1 cellular context compared by ENCODE assay signal in the genomic region with DNA sequence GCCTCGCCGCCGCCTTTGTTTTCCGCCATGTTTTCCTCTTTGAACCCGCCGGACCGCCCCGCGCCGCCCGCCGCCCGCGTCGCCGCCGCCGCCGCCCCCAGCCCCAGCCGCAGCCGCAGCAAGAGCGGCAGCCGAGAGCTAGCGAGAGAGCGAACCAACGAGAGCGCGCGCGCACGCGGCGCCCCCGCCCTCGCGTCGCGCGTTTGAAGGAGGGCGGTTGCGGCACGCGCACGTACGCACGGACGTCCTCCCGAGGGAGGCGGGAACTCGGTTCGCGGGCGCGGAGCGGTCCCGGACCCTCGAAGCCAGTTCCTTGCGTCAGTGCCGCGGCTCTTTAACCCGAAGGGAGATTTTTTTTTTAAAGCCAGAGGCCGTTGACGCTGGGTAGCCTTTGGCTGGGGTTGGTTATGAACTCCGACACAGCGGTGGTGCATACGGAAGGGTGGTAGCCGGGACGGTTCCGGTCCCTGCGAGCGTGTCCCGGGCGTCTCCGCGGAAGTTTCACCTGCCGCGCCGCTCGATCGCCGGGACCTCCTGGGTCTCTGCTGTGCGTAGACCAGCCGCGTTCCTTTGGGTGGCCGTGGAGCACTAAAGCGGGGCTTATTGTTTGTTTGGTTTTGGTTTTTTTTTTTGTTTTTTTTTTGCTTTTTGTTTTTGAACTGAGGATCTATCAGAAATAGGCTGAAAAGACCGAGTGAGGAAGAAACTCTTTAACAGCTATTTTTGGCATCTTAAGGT.
TF ChIP-seq lines count a peak whose summit lies in the region.

A gene (minus strand): TSS at position 156 of the 738 bp plus-strand sequence. CDS start 127 bp downstream, at position 29.

TF ChIP-seq in WTC11, 78 proteins besides CTCF, POLR2A, EP300 and RAD21 (continued from another document and continues in another):
- TF ChIP-seq RORB (CRISPR knock-in tag; IDR thresholded peaks at IDR 0.05): no peak
- TF ChIP-seq, protein P1, sequence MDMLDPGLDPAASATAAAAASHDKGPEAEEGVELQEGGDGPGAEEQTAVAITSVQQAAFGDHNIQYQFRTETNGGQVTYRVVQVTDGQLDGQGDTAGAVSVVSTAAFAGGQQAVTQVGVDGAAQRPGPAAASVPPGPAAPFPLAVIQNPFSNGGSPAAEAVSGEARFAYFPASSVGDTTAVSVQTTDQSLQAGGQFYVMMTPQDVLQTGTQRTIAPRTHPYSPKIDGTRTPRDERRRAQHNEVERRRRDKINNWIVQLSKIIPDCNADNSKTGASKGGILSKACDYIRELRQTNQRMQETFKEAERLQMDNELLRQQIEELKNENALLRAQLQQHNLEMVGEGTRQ (CRISPR knock-in tag; IDR thresholded peaks at IDR 0.05): peak; percentile 66
- TF ChIP-seq, protein P2, sequence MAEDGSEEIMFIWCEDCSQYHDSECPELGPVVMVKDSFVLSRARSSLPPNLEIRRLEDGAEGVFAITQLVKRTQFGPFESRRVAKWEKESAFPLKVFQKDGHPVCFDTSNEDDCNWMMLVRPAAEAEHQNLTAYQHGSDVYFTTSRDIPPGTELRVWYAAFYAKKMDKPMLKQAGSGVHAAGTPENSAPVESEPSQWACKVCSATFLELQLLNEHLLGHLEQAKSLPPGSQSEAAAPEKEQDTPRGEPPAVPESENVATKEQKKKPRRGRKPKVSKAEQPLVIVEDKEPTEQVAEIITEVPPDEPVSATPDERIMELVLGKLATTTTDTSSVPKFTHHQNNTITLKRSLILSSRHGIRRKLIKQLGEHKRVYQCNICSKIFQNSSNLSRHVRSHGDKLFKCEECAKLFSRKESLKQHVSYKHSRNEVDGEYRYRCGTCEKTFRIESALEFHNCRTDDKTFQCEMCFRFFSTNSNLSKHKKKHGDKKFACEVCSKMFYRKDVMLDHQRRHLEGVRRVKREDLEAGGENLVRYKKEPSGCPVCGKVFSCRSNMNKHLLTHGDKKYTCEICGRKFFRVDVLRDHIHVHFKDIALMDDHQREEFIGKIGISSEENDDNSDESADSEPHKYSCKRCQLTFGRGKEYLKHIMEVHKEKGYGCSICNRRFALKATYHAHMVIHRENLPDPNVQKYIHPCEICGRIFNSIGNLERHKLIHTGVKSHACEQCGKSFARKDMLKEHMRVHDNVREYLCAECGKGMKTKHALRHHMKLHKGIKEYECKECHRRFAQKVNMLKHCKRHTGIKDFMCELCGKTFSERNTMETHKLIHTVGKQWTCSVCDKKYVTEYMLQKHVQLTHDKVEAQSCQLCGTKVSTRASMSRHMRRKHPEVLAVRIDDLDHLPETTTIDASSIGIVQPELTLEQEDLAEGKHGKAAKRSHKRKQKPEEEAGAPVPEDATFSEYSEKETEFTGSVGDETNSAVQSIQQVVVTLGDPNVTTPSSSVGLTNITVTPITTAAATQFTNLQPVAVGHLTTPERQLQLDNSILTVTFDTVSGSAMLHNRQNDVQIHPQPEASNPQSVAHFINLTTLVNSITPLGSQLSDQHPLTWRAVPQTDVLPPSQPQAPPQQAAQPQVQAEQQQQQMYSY (CRISPR knock-in tag; IDR thresholded peaks at IDR 0.05): no peak
- TF ChIP-seq ESRRA (CRISPR knock-in tag; IDR thresholded peaks at IDR 0.05; ENCODE audit: borderline replicate concordance): peak; percentile 53; the same call in 1 of the 2 replicates
- TF ChIP-seq SMAD4 (CRISPR knock-in tag; IDR thresholded peaks at IDR 0.05): no peak
- TF ChIP-seq CREM (CRISPR knock-in tag; IDR thresholded peaks at IDR 0.05): no peak
- TF ChIP-seq TP53 (CRISPR knock-in tag; IDR thresholded peaks at IDR 0.05): no peak; the same call in 1 of the 2 replicates
- TF ChIP-seq NR1H2 (CRISPR knock-in tag; IDR thresholded peaks at IDR 0.05): no peak
- TF ChIP-seq, protein P3, sequence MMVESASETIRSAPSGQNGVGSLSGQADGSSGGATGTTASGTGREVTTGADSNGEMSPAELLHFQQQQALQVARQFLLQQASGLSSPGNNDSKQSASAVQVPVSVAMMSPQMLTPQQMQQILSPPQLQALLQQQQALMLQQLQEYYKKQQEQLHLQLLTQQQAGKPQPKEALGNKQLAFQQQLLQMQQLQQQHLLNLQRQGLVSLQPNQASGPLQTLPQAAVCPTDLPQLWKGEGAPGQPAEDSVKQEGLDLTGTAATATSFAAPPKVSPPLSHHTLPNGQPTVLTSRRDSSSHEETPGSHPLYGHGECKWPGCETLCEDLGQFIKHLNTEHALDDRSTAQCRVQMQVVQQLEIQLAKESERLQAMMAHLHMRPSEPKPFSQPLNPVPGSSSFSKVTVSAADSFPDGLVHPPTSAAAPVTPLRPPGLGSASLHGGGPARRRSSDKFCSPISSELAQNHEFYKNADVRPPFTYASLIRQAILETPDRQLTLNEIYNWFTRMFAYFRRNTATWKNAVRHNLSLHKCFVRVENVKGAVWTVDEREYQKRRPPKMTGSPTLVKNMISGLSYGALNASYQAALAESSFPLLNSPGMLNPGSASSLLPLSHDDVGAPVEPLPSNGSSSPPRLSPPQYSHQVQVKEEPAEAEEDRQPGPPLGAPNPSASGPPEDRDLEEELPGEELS (CRISPR knock-in tag; IDR thresholded peaks at IDR 0.05): peak; percentile 91
- TF ChIP-seq, protein P4, sequence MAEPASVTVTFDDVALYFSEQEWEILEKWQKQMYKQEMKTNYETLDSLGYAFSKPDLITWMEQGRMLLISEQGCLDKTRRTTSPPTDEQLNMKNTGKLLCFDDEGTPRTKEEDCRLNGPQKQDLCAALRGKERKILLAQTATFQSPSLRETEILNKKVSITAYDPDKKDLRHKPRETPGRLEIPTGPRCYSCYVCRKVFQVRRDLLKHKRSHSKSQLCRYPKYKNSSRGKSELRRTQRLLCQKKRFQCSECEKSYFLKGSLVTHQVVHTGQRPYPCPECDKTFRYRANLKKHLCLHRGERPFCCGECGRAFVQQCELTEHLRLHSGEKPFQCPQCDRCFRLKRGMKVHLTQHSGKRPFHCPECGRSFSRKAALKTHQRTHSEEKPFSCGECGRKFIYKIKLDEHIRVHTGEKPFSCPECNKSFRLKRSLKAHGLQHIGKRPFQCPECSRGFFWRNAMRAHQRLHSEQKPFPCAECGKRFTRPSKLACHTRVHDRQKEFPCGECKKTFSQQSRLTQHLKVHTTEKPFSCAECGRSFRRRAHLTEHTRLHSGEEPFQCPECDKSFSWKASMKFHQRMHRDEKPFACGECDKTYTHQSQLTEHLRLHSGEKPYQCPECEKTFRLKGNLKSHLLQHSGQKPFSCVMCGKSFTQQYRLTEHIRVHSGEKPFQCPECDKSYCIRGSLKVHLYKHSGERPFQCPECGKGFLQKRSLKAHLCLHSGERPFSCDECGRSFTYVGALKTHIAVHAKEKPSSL (CRISPR knock-in tag; conservative IDR thresholded peaks at IDR 0.05): no peak
- TF ChIP-seq GABPB1 (CRISPR knock-in tag; IDR thresholded peaks at IDR 0.05): peak; percentile 84
- TF ChIP-seq, protein P5, sequence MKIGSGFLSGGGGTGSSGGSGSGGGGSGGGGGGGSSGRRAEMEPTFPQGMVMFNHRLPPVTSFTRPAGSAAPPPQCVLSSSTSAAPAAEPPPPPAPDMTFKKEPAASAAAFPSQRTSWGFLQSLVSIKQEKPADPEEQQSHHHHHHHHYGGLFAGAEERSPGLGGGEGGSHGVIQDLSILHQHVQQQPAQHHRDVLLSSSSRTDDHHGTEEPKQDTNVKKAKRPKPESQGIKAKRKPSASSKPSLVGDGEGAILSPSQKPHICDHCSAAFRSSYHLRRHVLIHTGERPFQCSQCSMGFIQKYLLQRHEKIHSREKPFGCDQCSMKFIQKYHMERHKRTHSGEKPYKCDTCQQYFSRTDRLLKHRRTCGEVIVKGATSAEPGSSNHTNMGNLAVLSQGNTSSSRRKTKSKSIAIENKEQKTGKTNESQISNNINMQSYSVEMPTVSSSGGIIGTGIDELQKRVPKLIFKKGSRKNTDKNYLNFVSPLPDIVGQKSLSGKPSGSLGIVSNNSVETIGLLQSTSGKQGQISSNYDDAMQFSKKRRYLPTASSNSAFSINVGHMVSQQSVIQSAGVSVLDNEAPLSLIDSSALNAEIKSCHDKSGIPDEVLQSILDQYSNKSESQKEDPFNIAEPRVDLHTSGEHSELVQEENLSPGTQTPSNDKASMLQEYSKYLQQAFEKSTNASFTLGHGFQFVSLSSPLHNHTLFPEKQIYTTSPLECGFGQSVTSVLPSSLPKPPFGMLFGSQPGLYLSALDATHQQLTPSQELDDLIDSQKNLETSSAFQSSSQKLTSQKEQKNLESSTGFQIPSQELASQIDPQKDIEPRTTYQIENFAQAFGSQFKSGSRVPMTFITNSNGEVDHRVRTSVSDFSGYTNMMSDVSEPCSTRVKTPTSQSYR (CRISPR knock-in tag; IDR thresholded peaks at IDR 0.05): peak; percentile 77; the same call in 1 of the 2 replicates
- TF ChIP-seq SMAD3 (CRISPR knock-in tag; IDR thresholded peaks at IDR 0.05; ENCODE audit: borderline replicate concordance): peak; percentile 43; the same call in 1 of the 2 replicates
- no peak for TF ChIP-seq ELF4 (CRISPR knock-in tag; IDR thresholded peaks at IDR 0.05; ENCODE audit: low read depth)
- TF ChIP-seq, protein P6, sequence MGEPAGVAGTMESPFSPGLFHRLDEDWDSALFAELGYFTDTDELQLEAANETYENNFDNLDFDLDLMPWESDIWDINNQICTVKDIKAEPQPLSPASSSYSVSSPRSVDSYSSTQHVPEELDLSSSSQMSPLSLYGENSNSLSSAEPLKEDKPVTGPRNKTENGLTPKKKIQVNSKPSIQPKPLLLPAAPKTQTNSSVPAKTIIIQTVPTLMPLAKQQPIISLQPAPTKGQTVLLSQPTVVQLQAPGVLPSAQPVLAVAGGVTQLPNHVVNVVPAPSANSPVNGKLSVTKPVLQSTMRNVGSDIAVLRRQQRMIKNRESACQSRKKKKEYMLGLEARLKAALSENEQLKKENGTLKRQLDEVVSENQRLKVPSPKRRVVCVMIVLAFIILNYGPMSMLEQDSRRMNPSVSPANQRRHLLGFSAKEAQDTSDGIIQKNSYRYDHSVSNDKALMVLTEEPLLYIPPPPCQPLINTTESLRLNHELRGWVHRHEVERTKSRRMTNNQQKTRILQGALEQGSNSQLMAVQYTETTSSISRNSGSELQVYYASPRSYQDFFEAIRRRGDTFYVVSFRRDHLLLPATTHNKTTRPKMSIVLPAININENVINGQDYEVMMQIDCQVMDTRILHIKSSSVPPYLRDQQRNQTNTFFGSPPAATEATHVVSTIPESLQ (CRISPR knock-in tag; IDR thresholded peaks at IDR 0.05): no peak
- TF ChIP-seq SP1 (CRISPR knock-in tag; conservative IDR thresholded peaks at IDR 0.05): peak; percentile 91
- TF ChIP-seq, protein P7, sequence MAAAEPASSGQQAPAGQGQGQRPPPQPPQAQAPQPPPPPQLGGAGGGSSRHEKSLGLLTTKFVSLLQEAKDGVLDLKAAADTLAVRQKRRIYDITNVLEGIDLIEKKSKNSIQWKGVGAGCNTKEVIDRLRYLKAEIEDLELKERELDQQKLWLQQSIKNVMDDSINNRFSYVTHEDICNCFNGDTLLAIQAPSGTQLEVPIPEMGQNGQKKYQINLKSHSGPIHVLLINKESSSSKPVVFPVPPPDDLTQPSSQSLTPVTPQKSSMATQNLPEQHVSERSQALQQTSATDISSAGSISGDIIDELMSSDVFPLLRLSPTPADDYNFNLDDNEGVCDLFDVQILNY (CRISPR knock-in tag; IDR thresholded peaks at IDR 0.05): peak; percentile 91
- no peak for TF ChIP-seq PRRX2 (CRISPR knock-in tag; IDR thresholded peaks at IDR 0.05)
- TF ChIP-seq ZNF232 (CRISPR knock-in tag; IDR thresholded peaks at IDR 0.05): peak; percentile 84
- TF ChIP-seq ZNF671 (CRISPR knock-in tag; IDR thresholded peaks at IDR 0.05): no peak
- TF ChIP-seq, protein P8, sequence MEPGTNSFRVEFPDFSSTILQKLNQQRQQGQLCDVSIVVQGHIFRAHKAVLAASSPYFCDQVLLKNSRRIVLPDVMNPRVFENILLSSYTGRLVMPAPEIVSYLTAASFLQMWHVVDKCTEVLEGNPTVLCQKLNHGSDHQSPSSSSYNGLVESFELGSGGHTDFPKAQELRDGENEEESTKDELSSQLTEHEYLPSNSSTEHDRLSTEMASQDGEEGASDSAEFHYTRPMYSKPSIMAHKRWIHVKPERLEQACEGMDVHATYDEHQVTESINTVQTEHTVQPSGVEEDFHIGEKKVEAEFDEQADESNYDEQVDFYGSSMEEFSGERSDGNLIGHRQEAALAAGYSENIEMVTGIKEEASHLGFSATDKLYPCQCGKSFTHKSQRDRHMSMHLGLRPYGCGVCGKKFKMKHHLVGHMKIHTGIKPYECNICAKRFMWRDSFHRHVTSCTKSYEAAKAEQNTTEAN (CRISPR knock-in tag; IDR thresholded peaks at IDR 0.05): no peak; the same call in 1 of the 2 replicates
- no peak for TF ChIP-seq JUN (CRISPR knock-in tag; IDR thresholded peaks at IDR 0.05)
- no peak; the same call in 1 of the 2 replicates for TF ChIP-seq KAT7 (CRISPR knock-in tag; IDR thresholded peaks at IDR 0.05; ENCODE audit: borderline replicate concordance)
- TF ChIP-seq ZNF423 (CRISPR knock-in tag; IDR thresholded peaks at IDR 0.05): no peak
- TF ChIP-seq ZBTB21 (CRISPR knock-in tag; IDR thresholded peaks at IDR 0.05; ENCODE audit: borderline replicate concordance): no peak
- TF ChIP-seq NR3C1 (CRISPR knock-in tag; conservative IDR thresholded peaks at IDR 0.05; ENCODE audit: low read depth): no peak
- TF ChIP-seq, protein P9, sequence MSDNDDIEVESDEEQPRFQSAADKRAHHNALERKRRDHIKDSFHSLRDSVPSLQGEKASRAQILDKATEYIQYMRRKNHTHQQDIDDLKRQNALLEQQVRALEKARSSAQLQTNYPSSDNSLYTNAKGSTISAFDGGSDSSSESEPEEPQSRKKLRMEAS (CRISPR knock-in tag; IDR thresholded peaks at IDR 0.05): peak; percentile 94
- TF ChIP-seq, protein P10, sequence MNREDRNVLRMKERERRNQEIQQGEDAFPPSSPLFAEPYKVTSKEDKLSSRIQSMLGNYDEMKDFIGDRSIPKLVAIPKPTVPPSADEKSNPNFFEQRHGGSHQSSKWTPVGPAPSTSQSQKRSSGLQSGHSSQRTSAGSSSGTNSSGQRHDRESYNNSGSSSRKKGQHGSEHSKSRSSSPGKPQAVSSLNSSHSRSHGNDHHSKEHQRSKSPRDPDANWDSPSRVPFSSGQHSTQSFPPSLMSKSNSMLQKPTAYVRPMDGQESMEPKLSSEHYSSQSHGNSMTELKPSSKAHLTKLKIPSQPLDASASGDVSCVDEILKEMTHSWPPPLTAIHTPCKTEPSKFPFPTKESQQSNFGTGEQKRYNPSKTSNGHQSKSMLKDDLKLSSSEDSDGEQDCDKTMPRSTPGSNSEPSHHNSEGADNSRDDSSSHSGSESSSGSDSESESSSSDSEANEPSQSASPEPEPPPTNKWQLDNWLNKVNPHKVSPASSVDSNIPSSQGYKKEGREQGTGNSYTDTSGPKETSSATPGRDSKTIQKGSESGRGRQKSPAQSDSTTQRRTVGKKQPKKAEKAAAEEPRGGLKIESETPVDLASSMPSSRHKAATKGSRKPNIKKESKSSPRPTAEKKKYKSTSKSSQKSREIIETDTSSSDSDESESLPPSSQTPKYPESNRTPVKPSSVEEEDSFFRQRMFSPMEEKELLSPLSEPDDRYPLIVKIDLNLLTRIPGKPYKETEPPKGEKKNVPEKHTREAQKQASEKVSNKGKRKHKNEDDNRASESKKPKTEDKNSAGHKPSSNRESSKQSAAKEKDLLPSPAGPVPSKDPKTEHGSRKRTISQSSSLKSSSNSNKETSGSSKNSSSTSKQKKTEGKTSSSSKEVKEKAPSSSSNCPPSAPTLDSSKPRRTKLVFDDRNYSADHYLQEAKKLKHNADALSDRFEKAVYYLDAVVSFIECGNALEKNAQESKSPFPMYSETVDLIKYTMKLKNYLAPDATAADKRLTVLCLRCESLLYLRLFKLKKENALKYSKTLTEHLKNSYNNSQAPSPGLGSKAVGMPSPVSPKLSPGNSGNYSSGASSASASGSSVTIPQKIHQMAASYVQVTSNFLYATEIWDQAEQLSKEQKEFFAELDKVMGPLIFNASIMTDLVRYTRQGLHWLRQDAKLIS (CRISPR knock-in tag; IDR thresholded peaks at IDR 0.05; ENCODE audit: borderline replicate concordance): no peak
